ENCODE assay signal across 12 cellular contexts in genomic region chr19:39645800-39646411, GRCh38. TPM values are rescaled to one million over a fixed set of nuclear protein-coding genes. Genes with fewer than 3 reads are reported as not detected.
DNase-seq lines count a peak whose midpoint lies in the region; ATAC-seq, FAIRE-seq and TF ChIP-seq lines count a peak whose summit lies in the region.
"Had no signal": no experiment of that assay in that cellular context is flagged by ENCODE, and none has a peak within 500 bp of the region (broad histone marks: within the 10 kb centered on the region; RNA-seq: fewer than 3 reads in every experiment).

No MANE protein-coding gene starts in this region.

- BruUV-seq in OCI-LY7 (replicated peaks; lab: Mats Ljungman, UMichigan) = no TSS peak

- intact Hi-C loops in OCI-LY7 (cut with micrococcal nuclease; ENCODE audit: unreplicated experiment) = no loop called here

- H3K9me2 ChIP-seq in OCI-LY7 (ENCODE audit: insufficient read depth, low read length) = no peaks in the 10 kb centered on the region

- no peaks in the 10 kb centered on the region for H3K79me1 ChIP-seq in trophoblast cell (ENCODE audit: low read length)

- no peak overlapping the region for H2BK12ac ChIP-seq in trophoblast cell (ENCODE audit: low read length)

- no peak overlapping the region for H3K27ac ChIP-seq in OCI-LY7 (ENCODE audit: low read depth, low read length, poor library complexity, severe bottlenecking)
- no peak overlapping the region for H3K27ac ChIP-seq in trophoblast cell (ENCODE audit: low read depth, low read length)
- H3K27ac ChIP-seq: 22Rv1, PC-9 had no signal

- H3K4me1 ChIP-seq in OCI-LY7 (ENCODE audit: insufficient read depth, low read length, poor library complexity, severe bottlenecking) = no peaks in the 10 kb centered on the region
- H3K4me1 ChIP-seq in trophoblast cell (ENCODE audit: control insufficient read depth in 1 of 2, insufficient read depth in 2 of 2, low read length in 2 of 2) = no peaks in the 10 kb centered on the region

- H3K4me3 ChIP-seq in OCI-LY7 (ENCODE audit: low read depth, low read length, poor library complexity, severe bottlenecking) (no peak overlapping the region), trophoblast cell (ENCODE audit: low read depth, low read length) (no peak overlapping the region)
- H3K4me3 ChIP-seq: PC-9 had no signal

- no peak overlapping the region for H2BK5ac ChIP-seq in trophoblast cell (ENCODE audit: low read depth, low read length, poor library complexity)

- no peak for TF ChIP-seq CTCF in OCI-LY7 (conservative IDR thresholded peaks at IDR 0.05; ENCODE audit: low read length)

- no peaks in the 10 kb centered on the region for H4K20me1 ChIP-seq in OCI-LY7 (ENCODE audit: insufficient read depth, low read length)

- H3K27me3 ChIP-seq in trophoblast cell (ENCODE audit: insufficient read depth, low read length) = no peaks in the 10 kb centered on the region

- FAIRE-seq in RCC 7860 (lab: Jason Lieb, UNC) = no peak
- FAIRE-seq: astrocyte had no signal

- ATAC-seq in GM18519 (IDR thresholded peaks at IDR 0.05; ENCODE audit: low FRiP score, unreplicated experiment) (no peak), HG03521 (IDR thresholded peaks at IDR 0.05; ENCODE audit: unreplicated experiment) (no peak)

- no peaks in the 10 kb centered on the region for H3K36me3 ChIP-seq in OCI-LY7 (ENCODE audit: insufficient read depth, low read length)
- H3K36me3 ChIP-seq in trophoblast cell (ENCODE audit: control insufficient read depth in 1 of 2, insufficient read depth in 2 of 2, low read length in 2 of 2) = no peaks in the 10 kb centered on the region

- H3K4me2 ChIP-seq in OCI-LY7 (ENCODE audit: low read length) (no peak overlapping the region), trophoblast cell (ENCODE audit: low read length) (no peak overlapping the region)
- H3K4me2 ChIP-seq: PC-9 had no signal

- no peak overlapping the region for H4K91ac ChIP-seq in trophoblast cell (ENCODE audit: low read depth, low read length)

- H2AFZ ChIP-seq in OCI-LY7 (ENCODE audit: low read length) (no peak overlapping the region), trophoblast cell (ENCODE audit: insufficient read depth, low read length, poor library complexity) (no peak overlapping the region)
- H2AFZ ChIP-seq: PC-9 had no signal

- no peaks in the 10 kb centered on the region for H3K9me3 ChIP-seq in OCI-LY7 (ENCODE audit: low read length)
- H3K9me3 ChIP-seq in trophoblast cell (ENCODE audit: insufficient read depth, low read depth, low read length) = no peaks in the 10 kb centered on the region

- DNase-seq in DMS53 (lab: John Stamatoyannopoulos, UW) (peak; percentile 21), DMS53 treated with DMSO at 0.1 percent for 48 hours (lab: John Stamatoyannopoulos, UW; ENCODE audit: unreplicated experiment) (no peak), OCI-LY7 (ENCODE audit: low spot score) (peak; percentile 11), dermis blood vessel endothelial cell (peak; percentile 53), trophoblast cell (peak; percentile 25 to 51), RCC 7860 (ENCODE audit: low spot score) (no peak)
- DNase-seq: NCI-H1092 treated with DMSO at 0.1 percent for 48 hours had no signal

- CTCF ChIA-PET in OCI-LY7 (lab: Charles Lee; ENCODE audit: unreplicated experiment) = no interaction called here

- no peak overlapping the region for H3K9ac ChIP-seq in trophoblast cell (ENCODE audit: low read length)

- H3K23ac ChIP-seq in trophoblast cell (ENCODE audit: low read length) = no peak overlapping the region

- H2BK120ac ChIP-seq in trophoblast cell (ENCODE audit: insufficient read depth, low read length, poor library complexity) = no peak overlapping the region

- H2AK5ac ChIP-seq in trophoblast cell (ENCODE audit: low read length) = no peak overlapping the region

- no CpG with 5 or more reads among the region's 6 CpGs for WGBS in trophoblast cell (ENCODE audit: extremely low coverage, insufficient coverage, insufficient read length)

- no peak overlapping the region for H4K8ac ChIP-seq in trophoblast cell (ENCODE audit: low read depth, low read length)

- H4K12ac ChIP-seq in trophoblast cell (ENCODE audit: low read depth, low read length) = no peak overlapping the region

- H3K14ac ChIP-seq in trophoblast cell (ENCODE audit: low read length) = no peak overlapping the region

- POLR2A ChIA-PET in OCI-LY7 (lab: Charles Lee) = no interaction called here

- no peak overlapping the region for H3K4ac ChIP-seq in trophoblast cell (ENCODE audit: low read depth, low read length)

- H3K79me2 ChIP-seq in OCI-LY7 (ENCODE audit: insufficient read depth, low read depth, low read length) = no peaks in the 10 kb centered on the region
- no peaks in the 10 kb centered on the region for H3K79me2 ChIP-seq in trophoblast cell (ENCODE audit: control insufficient read depth, insufficient read depth, low read length, poor library complexity)

- no peak overlapping the region for H3K18ac ChIP-seq in trophoblast cell (ENCODE audit: low read length)

RNA-seq across cellular contexts. Expression of gene LGALS16, which starts 9.8 kb away (rescaled TPM):
- total RNA-seq in OCI-LY7 (2014; rRNA removed; shearing (Covaris generic)) = not detected in 2 replicates
- total RNA-seq in OCI-LY7 (2022) (not detected in 2 replicates), dermis blood vessel endothelial cell (not detected in 2 replicates)
- polyA plus RNA-seq in trophoblast cell (2013) = 255 and 289 TPM in 2 replicates
- total RNA-seq: astrocyte, PC-9 had no signal

RNA-seq across cellular contexts. Expression of gene LGALS13, which starts 43.6 kb away (rescaled TPM):
- not detected in 2 replicates for total RNA-seq in OCI-LY7 (2014; rRNA removed; shearing (Covaris generic))
- not detected in 2 replicates for total RNA-seq in OCI-LY7 (2022)
- not detected in 2 replicates for total RNA-seq in dermis blood vessel endothelial cell
- polyA plus RNA-seq in trophoblast cell (2013) = 10.9 and 11.7 TPM in 2 replicates
- total RNA-seq: astrocyte, PC-9 had no signal

RNA-seq across cellular contexts. Expression of gene LGALS14, which starts 58.4 kb away (rescaled TPM):
- not detected in 2 replicates for total RNA-seq in OCI-LY7 (2014; rRNA removed; shearing (Covaris generic))
- total RNA-seq in OCI-LY7 (2022) (not detected in 2 replicates), dermis blood vessel endothelial cell (not detected in 2 replicates)
- 0.92 and 0.97 TPM in 2 replicates for polyA plus RNA-seq in trophoblast cell (2013)
- total RNA-seq: astrocyte, PC-9 had no signal

Comparison
In these comparisons a context has a peak if more than half of its experiments do, and no peak if none do; other contexts are left out.
1. DNase-seq: peak in DMS53 (single experiment), OCI-LY7 (single experiment), dermis blood vessel endothelial cell (single experiment) and trophoblast cell (2 of 2); none in DMS53 treated with DMSO at 0.1 percent for 48 hours (single experiment) and RCC 7860 (single experiment).